21 cellular contexts compared by ENCODE assay signal in the genomic region with DNA sequence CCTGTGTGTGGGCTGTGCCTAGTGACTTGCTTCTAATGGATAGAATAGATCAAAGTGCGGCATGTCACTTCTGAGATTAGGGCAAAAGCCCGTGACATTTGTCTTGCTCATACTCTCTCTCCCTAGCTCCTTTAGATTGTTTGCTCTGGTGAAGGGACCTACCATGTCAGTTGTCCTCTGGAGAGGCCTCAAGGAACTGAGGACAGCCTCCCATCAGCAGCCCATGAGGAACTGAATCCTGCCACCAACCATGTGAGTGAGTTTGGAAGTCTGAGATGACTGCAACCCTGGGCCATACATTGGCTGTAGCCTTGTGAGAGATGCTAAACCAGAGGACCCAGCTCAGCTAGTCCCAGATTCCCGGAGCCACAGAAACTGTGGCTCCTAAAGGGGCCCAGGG.
"Had no signal": no experiment of that assay in that cellular context is flagged by ENCODE, and none has a peak within 500 bp of the region (broad histone marks: within the 10 kb centered on the region; RNA-seq: fewer than 3 reads in every experiment).

No MANE protein-coding gene starts in this region.

- H3K9me3 ChIP-seq: colonic mucosa, esophagus squamous epithelium, pancreas, thoracic aorta, tibial nerve, upper lobe of left lung had no signal

- H3K27ac ChIP-seq: colonic mucosa, esophagus squamous epithelium, pancreas, thoracic aorta, tibial nerve, upper lobe of left lung had no signal

- H3K36me3 Mint-ChIP-seq: natural killer cell; stimulated activated effector memory CD8-positive, alpha-beta T cell treated with anti-CD3 and anti-CD28 coated beads, Interleukin-12 subunit alpha, Interleukin-12 subunit beta, amount 100 ng/mL, for 72 hours had no signal

- H3K36me3 ChIP-seq: colonic mucosa, esophagus squamous epithelium, pancreas, thoracic aorta, tibial nerve, upper lobe of left lung had no signal

- H3K4me3 ChIP-seq: colonic mucosa, esophagus squamous epithelium, lung, pancreas, thoracic aorta, tibial nerve, upper lobe of left lung had no signal

- H3K27me3 ChIP-seq: colonic mucosa, esophagus squamous epithelium, pancreas, tibial nerve, upper lobe of left lung had no signal

- H3K27ac Mint-ChIP-seq: dendritic cell treated with granulocyte-macrophage colony-stimulating factor and Interleukin-4, amounts not matched to agents 40 ng/mL and 50 ng/mL, for 4 days; memory B cell; natural killer cell; stimulated activated effector memory CD8-positive, alpha-beta T cell treated with anti-CD3 and anti-CD28 coated beads, Interleukin-12 subunit alpha, Interleukin-12 subunit beta, amount 100 ng/mL, for 72 hours; stimulated activated naive CD8-positive, alpha-beta T cell treated with anti-CD3 and anti-CD28 coated beads, Interleukin-15, Interleukin-2, amounts not matched to agents 100 ng/mL and 50 ng/mL, for 24 hours had no signal

- H3K4me1 Mint-ChIP-seq: memory B cell; natural killer cell; stimulated activated effector memory CD8-positive, alpha-beta T cell treated with anti-CD3 and anti-CD28 coated beads, Interleukin-12 subunit alpha, Interleukin-12 subunit beta, amount 100 ng/mL, for 72 hours had no signal

- DNase-seq: colonic mucosa; effector memory CD4-positive, alpha-beta T cell; erythroblast; esophagus squamous epithelium; foreskin melanocyte; glutamatergic neuron; hypothalamus; natural killer cell; occipital lobe; pancreas; retina; stimulated activated CD4-positive, alpha-beta T cell treated with anti-CD3 and anti-CD28 coated beads, Interleukin-2, amount 100 ng/mL, for 24 hours; stimulated activated CD4-positive, alpha-beta T cell treated with anti-CD3 and anti-CD28 coated beads, Interleukin-4, amount 100 ng/mL, for 24 hours; upper lobe of left lung had no signal

- H3K4me1 ChIP-seq: colonic mucosa, esophagus squamous epithelium, pancreas, tibial nerve, upper lobe of left lung had no signal

- H3K9me3 Mint-ChIP-seq: dendritic cell treated with granulocyte-macrophage colony-stimulating factor and Interleukin-4, amounts not matched to agents 40 ng/mL and 50 ng/mL, for 4 days; natural killer cell; stimulated activated effector memory CD8-positive, alpha-beta T cell treated with anti-CD3 and anti-CD28 coated beads, Interleukin-12 subunit alpha, Interleukin-12 subunit beta, amount 100 ng/mL, for 72 hours; stimulated activated naive CD8-positive, alpha-beta T cell treated with anti-CD3 and anti-CD28 coated beads, Interleukin-15, Interleukin-2, amounts not matched to agents 100 ng/mL and 50 ng/mL, for 24 hours had no signal

- H3K4me3 Mint-ChIP-seq: dendritic cell treated with granulocyte-macrophage colony-stimulating factor and Interleukin-4, amounts not matched to agents 40 ng/mL and 50 ng/mL, for 4 days; memory B cell; natural killer cell; stimulated activated effector memory CD8-positive, alpha-beta T cell treated with anti-CD3 and anti-CD28 coated beads, Interleukin-12 subunit alpha, Interleukin-12 subunit beta, amount 100 ng/mL, for 72 hours; stimulated activated naive CD8-positive, alpha-beta T cell treated with anti-CD3 and anti-CD28 coated beads, Interleukin-15, Interleukin-2, amounts not matched to agents 100 ng/mL and 50 ng/mL, for 24 hours had no signal
